In genomic region chr1:202848191-202848542, GRCh38 we compare ENCODE assay signal across 13 cellular contexts. TPM values are rescaled to one million over a fixed set of nuclear protein-coding genes. Genes with fewer than 3 reads are reported as not detected.
A peak's percentile ranks its signal among the peaks of the same experiment; 100 is the strongest.
DNase-seq lines count a peak whose midpoint lies in the region; ATAC-seq, FAIRE-seq and TF ChIP-seq lines count a peak whose summit lies in the region.
"Had no signal": no experiment of that assay in that cellular context is flagged by ENCODE, and none has a peak within 500 bp of the region (broad histone marks: within the 10 kb centered on the region; RNA-seq: fewer than 3 reads in every experiment).

No MANE protein-coding gene starts in this region.

- DNase-seq in GM12865 (ENCODE audit: low read depth): peak; percentile 69
- peak; percentile 20 for DNase-seq in bronchial epithelial cell (ENCODE audit: low read depth)
- DNase-seq in hepatic stellate cell (ENCODE audit: low spot score): no peak
- no peak for DNase-seq in hippocampal formation (lab: John Stamatoyannopoulos, UW)
- no peak for DNase-seq in DMS79 (lab: John Stamatoyannopoulos, UW)
- no peak for DNase-seq in NCI-H1930 (lab: John Stamatoyannopoulos, UW)
- DNase-seq: activated CD8-positive, alpha-beta memory T cell treated with anti-CD3 and anti-CD28 coated beads, Interleukin-2, amount 10 ng/mL, durations not matched to agents 7 days and 5 days; mesenchymal stem cell; T-cell had no signal

- peak; percentile 72 for ATAC-seq in GM19463 (IDR thresholded peaks at IDR 0.05; ENCODE audit: unreplicated experiment)
- peak; percentile 70 for ATAC-seq in HG03039 (IDR thresholded peaks at IDR 0.05; ENCODE audit: unreplicated experiment)
- ATAC-seq: activated CD8-positive, alpha-beta memory T cell treated with anti-CD3 and anti-CD28 coated beads, Interleukin-2, amount 10 ng/mL, durations not matched to agents 7 days and 5 days; T-cell had no signal

- no peak for TF ChIP-seq CTCF in GM12865 (IDR thresholded peaks at IDR 0.05; ENCODE audit: insufficient read depth, low read depth, low read length, missing control alignments)
- TF ChIP-seq CTCF in bronchial epithelial cell (IDR thresholded peaks at IDR 0.05; ENCODE audit: insufficient read depth, low read length, severe bottlenecking): no peak

- H3K4me3 ChIP-seq in GM12865 (ENCODE audit: low read depth, low read length) (no peak overlapping the region), bronchial epithelial cell (ENCODE audit: low read depth, low read length) (no peak overlapping the region)

- FAIRE-seq in bronchial epithelial cell (lab: Jason Lieb, UNC): no peak
- FAIRE-seq: astrocyte, G401.6 had no signal

- no peaks in the 10 kb centered on the region for H3K27me3 ChIP-seq in bronchial epithelial cell (ENCODE audit: control insufficient read depth, insufficient read depth, low read length)

- H3K36me3 ChIP-seq in bronchial epithelial cell (ENCODE audit: control insufficient read depth, insufficient read depth, low read length): no peaks in the 10 kb centered on the region

RNA-seq across cellular contexts. Expression of gene PCAT6, which starts 37.4 kb away (rescaled TPM):
- 0.51 TPM in 1 of 2 replicates, not detected in the other for total RNA-seq in bronchial epithelial cell

RNA-seq across cellular contexts. Expression of gene KDM5B, which starts 39.9 kb away (rescaled TPM):
- 74.0 and 102 TPM in 2 replicates for total RNA-seq in bronchial epithelial cell

RNA-seq across cellular contexts. Expression of gene RABIF, which starts 40.8 kb away (rescaled TPM):
- 3.9 and 10.4 TPM in 2 replicates for total RNA-seq in bronchial epithelial cell

Comparison
In these comparisons a context has a peak if more than half of its experiments do, and no peak if none do; other contexts are left out.
1. DNase-seq: peak in GM12865 (single experiment) and bronchial epithelial cell (single experiment); none in hepatic stellate cell (single experiment), hippocampal formation (0 of 2), DMS79 (single experiment) and NCI-H1930 (0 of 2).